ENCODE assay signal across 33 cellular contexts in the genomic region with DNA sequence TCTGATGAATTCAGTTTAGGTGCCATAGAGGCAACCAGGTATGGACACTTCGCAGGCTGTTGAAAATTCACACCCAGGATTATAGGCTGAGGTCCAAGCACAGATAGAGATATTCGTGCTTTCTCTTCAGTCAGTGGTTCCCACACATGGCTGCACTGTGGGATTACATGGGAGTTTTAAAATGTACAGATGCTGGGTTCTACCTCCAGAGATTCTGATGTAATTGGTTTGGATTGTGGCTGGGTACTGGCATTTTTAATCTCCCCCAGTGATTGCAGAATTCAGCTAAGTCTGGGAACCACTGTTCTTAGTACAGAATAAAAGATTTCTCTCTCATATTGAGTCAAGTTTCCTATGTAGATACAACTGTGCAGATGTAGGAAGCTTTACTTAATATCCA.
DNase-seq lines count a peak whose midpoint lies in the region; ATAC-seq and TF ChIP-seq lines count a peak whose summit lies in the region.
"Had no signal": no experiment of that assay in that cellular context is flagged by ENCODE, and none has a peak within 500 bp of the region (broad histone marks: within the 10 kb centered on the region; RNA-seq: fewer than 3 reads in every experiment).

No MANE protein-coding gene starts in this region.

- BruUV-seq in PC-3 (replicated peaks; lab: Mats Ljungman, UMichigan) (no TSS peak), Calu3 (replicated peaks; lab: Mats Ljungman, UMichigan) (no TSS peak)

- H3K9me3 ChIP-seq in PC-3 (ENCODE audit: low read length) = no peaks in the 10 kb centered on the region
- H3K9me3 ChIP-seq in CD4-positive, alpha-beta memory T cell (ENCODE audit: control insufficient read depth in 1 of 2, low read length in 2 of 2) = no peaks in the 10 kb centered on the region
- H3K9me3 ChIP-seq: gastrocnemius medialis, pancreas, testis had no signal

- H3K4me3 Mint-ChIP-seq in Calu3 (ENCODE audit: low read depth, unreplicated experiment) = no peak overlapping the region
- H3K4me3 Mint-ChIP-seq in CD4-positive, alpha-beta memory T cell = no peak overlapping the region
- H3K4me3 Mint-ChIP-seq: activated CD8-positive, alpha-beta T cell treated with anti-CD3 and anti-CD28 coated beads, Interleukin-2, amount 10 ng/mL, durations not matched to agents 7 days and 5 days; activated naive CD4-positive, alpha-beta T cell treated with anti-CD3 and anti-CD28 coated beads, Interleukin-2, amount 50 U/mL, for 24 hours; activated T-helper 17 cell treated with anti-CD3 and anti-CD28 coated beads, Interleukin-2, amount 50 U/mL, for 72 hours; effector memory CD8-positive, alpha-beta T cell; IgD-negative memory B cell; stimulated activated naive CD8-positive, alpha-beta T cell treated with anti-CD3 and anti-CD28 coated beads, Interleukin-15, Interleukin-2, amounts not matched to agents 100 ng/mL and 50 ng/mL, for 24 hours had no signal

- no peaks in the 10 kb centered on the region for H3K27me3 Mint-ChIP-seq in Calu3 (ENCODE audit: unreplicated experiment)
- H3K27me3 Mint-ChIP-seq in CD4-positive, alpha-beta memory T cell = peaks cover 2 to 4% of the 10 kb centered on the region in 2 donors
- H3K27me3 Mint-ChIP-seq: activated T-helper 17 cell treated with anti-CD3 and anti-CD28 coated beads, Interleukin-2, amount 50 U/mL, for 72 hours had no signal

- H3K27ac Mint-ChIP-seq in Calu3 (ENCODE audit: unreplicated experiment) = no peak overlapping the region
- H3K27ac Mint-ChIP-seq in CD4-positive, alpha-beta memory T cell = no peak overlapping the region
- H3K27ac Mint-ChIP-seq: activated CD8-positive, alpha-beta T cell treated with anti-CD3 and anti-CD28 coated beads, Interleukin-2, amount 10 ng/mL, durations not matched to agents 7 days and 5 days; activated naive CD4-positive, alpha-beta T cell treated with anti-CD3 and anti-CD28 coated beads, Interleukin-2, amount 50 U/mL, for 24 hours; activated T-helper 17 cell treated with anti-CD3 and anti-CD28 coated beads, Interleukin-2, amount 50 U/mL, for 72 hours; effector memory CD8-positive, alpha-beta T cell; IgD-negative memory B cell; stimulated activated naive CD8-positive, alpha-beta T cell treated with anti-CD3 and anti-CD28 coated beads, Interleukin-15, Interleukin-2, amounts not matched to agents 100 ng/mL and 50 ng/mL, for 24 hours had no signal

- no peaks in the 10 kb centered on the region for H3K36me3 ChIP-seq in PC-3 (ENCODE audit: low read depth, low read length)
- H3K36me3 ChIP-seq in CD4-positive, alpha-beta memory T cell (ENCODE audit: insufficient read depth, low read length) = no peaks in the 10 kb centered on the region
- H3K36me3 ChIP-seq: gastrocnemius medialis, pancreas, SJSA1 had no signal

- no peak overlapping the region for H3K9ac ChIP-seq in PC-3 (ENCODE audit: low read length)

- ATAC-seq in PC-3 (no peak), HG02642 (IDR thresholded peaks at IDR 0.05; ENCODE audit: poor library complexity, unreplicated experiment) (no peak)
- ATAC-seq: activated CD8-positive, alpha-beta T cell treated with anti-CD3 and anti-CD28 coated beads, Interleukin-2, amount 10 ng/mL, durations not matched to agents 7 days and 5 days; activated T-helper 17 cell treated with anti-CD3 and anti-CD28 coated beads, Interleukin-2, amount 50 U/mL, for 72 hours; effector memory CD8-positive, alpha-beta T cell; gastrocnemius medialis; HCT116; pancreas had no signal

- POLR2A ChIA-PET in PC-3 (lab: Charles Lee; ENCODE audit: unreplicated experiment) = no interaction called here
- POLR2A ChIA-PET in CD4-positive, alpha-beta memory T cell (lab: Charles Lee; ENCODE audit: partially characterized antibody) = no interaction called here

- H2AFZ ChIP-seq in PC-3 (ENCODE audit: low read length) = 0 out of 2 replicates have a peak overlapping the region, but pooled peaks have one; percentile 34

- H3K36me3 Mint-ChIP-seq in Calu3 (ENCODE audit: insufficient read depth, unreplicated experiment) = no peaks in the 10 kb centered on the region
- H3K36me3 Mint-ChIP-seq in CD4-positive, alpha-beta memory T cell = no peaks in the 10 kb centered on the region
- H3K36me3 Mint-ChIP-seq: activated naive CD4-positive, alpha-beta T cell treated with anti-CD3 and anti-CD28 coated beads, Interleukin-2, amount 50 U/mL, for 24 hours; IgD-negative memory B cell had no signal

- peaks cover 4% of the 10 kb centered on the region for H3K9me3 Mint-ChIP-seq in Calu3 (ENCODE audit: low read depth, unreplicated experiment)
- H3K9me3 Mint-ChIP-seq in CD4-positive, alpha-beta memory T cell = peaks cover 0 to 6% (median 0%) of the 10 kb centered on the region in 8 donors
- H3K9me3 Mint-ChIP-seq: activated naive CD4-positive, alpha-beta T cell treated with anti-CD3 and anti-CD28 coated beads, Interleukin-2, amount 50 U/mL, for 24 hours; activated T-helper 17 cell treated with anti-CD3 and anti-CD28 coated beads, Interleukin-2, amount 50 U/mL, for 72 hours; effector memory CD8-positive, alpha-beta T cell; stimulated activated naive CD8-positive, alpha-beta T cell treated with anti-CD3 and anti-CD28 coated beads, Interleukin-15, Interleukin-2, amounts not matched to agents 100 ng/mL and 50 ng/mL, for 24 hours had no signal

- H3F3A ChIP-seq in PC-3 (ENCODE audit: low read length, unreplicated experiment) = peaks cover 4% of the 10 kb centered on the region

- peaks cover 16% of the 10 kb centered on the region for H3K4me1 Mint-ChIP-seq in Calu3 (ENCODE audit: low read depth, unreplicated experiment)
- H3K4me1 Mint-ChIP-seq in CD4-positive, alpha-beta memory T cell = no peaks in the 10 kb centered on the region
- H3K4me1 Mint-ChIP-seq: activated naive CD4-positive, alpha-beta T cell treated with anti-CD3 and anti-CD28 coated beads, Interleukin-2, amount 50 U/mL, for 24 hours; activated T-helper 17 cell treated with anti-CD3 and anti-CD28 coated beads, Interleukin-2, amount 50 U/mL, for 72 hours had no signal

- no peaks in the 10 kb centered on the region for H3K9me2 ChIP-seq in PC-3 (replicated peaks; ENCODE audit: low read length)

- no peaks in the 10 kb centered on the region for H4K20me1 ChIP-seq in PC-3 (ENCODE audit: low read length)

- peak overlapping the region; percentile 22; the same call in 1 of the 2 replicates for H3K4me2 ChIP-seq in PC-3 (ENCODE audit: low read length)

- H3K27me3 ChIP-seq in PC-3 (ENCODE audit: low read length) = no peaks in the 10 kb centered on the region
- no peaks in the 10 kb centered on the region for H3K27me3 ChIP-seq in CD4-positive, alpha-beta memory T cell (ENCODE audit: insufficient read depth, low read length)
- H3K27me3 ChIP-seq: SJSA1, testis had no signal

- no peaks in the 10 kb centered on the region for H3K79me2 ChIP-seq in PC-3 (ENCODE audit: low read length)

- DNase-seq in EH (ENCODE audit: low read depth) (peak; percentile 76), PC-3 (no peak), choroid plexus epithelial cell (ENCODE audit: low read depth) (peak; percentile 50), non-pigmented ciliary epithelial cell (ENCODE audit: low read depth) (peak; percentile 51), DMS53 (lab: John Stamatoyannopoulos, UW) (no peak), Calu3 (no peak)
- DNase-seq in CD4-positive, alpha-beta memory T cell = no peak
- DNase-seq: activated CD4-positive, alpha-beta T cell treated with anti-CD3 and anti-CD28 coated beads for 4 hours; activated CD8-positive, alpha-beta T cell treated with anti-CD3 and anti-CD28 coated beads, Interleukin-2, amount 10 ng/mL, durations not matched to agents 7 days and 5 days; anterior cingulate cortex; caudate nucleus; effector memory CD8-positive, alpha-beta T cell; gastrocnemius medialis; GF-D8; NCI-H146; NCI-H446 treated with DMSO at 0.1 percent for 48 hours; NCI-H774; pancreas; retina; RPMI8226; stimulated activated CD4-positive, alpha-beta T cell treated with anti-CD3 and anti-CD28 coated beads, Interleukin-2, amount 100 ng/mL, for 24 hours; stimulated activated CD8-positive, alpha-beta memory T cell treated with anti-CD3 and anti-CD28 coated beads, Interleukin-4, amount 100 ng/mL, for 48 hours; T-helper 9 cell; testis had no signal

- CTCF ChIA-PET in PC-3 (lab: Charles Lee) (no interaction called here), Calu3 (lab: Charles Lee) (no interaction called here)
- CTCF ChIA-PET in CD4-positive, alpha-beta memory T cell (lab: Charles Lee; ENCODE audit: partially characterized antibody) = no interaction called here

- TF ChIP-seq CTCF in PC-3 (conservative IDR thresholded peaks at IDR 0.05; ENCODE audit: low read depth, low read length) (no peak), choroid plexus epithelial cell (conservative IDR thresholded peaks at IDR 0.05; ENCODE audit: low read depth, low read length) (no peak), Calu3 (IDR thresholded peaks at IDR 0.05; ENCODE audit: unreplicated experiment) (no peak)

- H3K4me3 ChIP-seq in PC-3 (ENCODE audit: low read length) (no peak overlapping the region), choroid plexus epithelial cell (ENCODE audit: low read depth, low read length) (no peak overlapping the region)
- no peak overlapping the region for H3K4me3 ChIP-seq in CD4-positive, alpha-beta memory T cell (ENCODE audit: low read length in 2 of 2)
- H3K4me3 ChIP-seq: gastrocnemius medialis, lung, pancreas, SJSA1, testis had no signal

- intact Hi-C loops in PC-3 (cut with micrococcal nuclease) (no loop called here), Calu3 (cut with micrococcal nuclease; ENCODE audit: unreplicated experiment) (no loop called here)
- intact Hi-C loops in CD4-positive, alpha-beta memory T cell (cut with micrococcal nuclease) = no loop called here

- peaks cover 34% of the 10 kb centered on the region for H3K4me1 ChIP-seq in PC-3 (ENCODE audit: insufficient read depth, low read length)
- no peaks in the 10 kb centered on the region for H3K4me1 ChIP-seq in CD4-positive, alpha-beta memory T cell (ENCODE audit: insufficient read depth, low read length)
- H3K4me1 ChIP-seq: gastrocnemius medialis, SJSA1, testis had no signal

- no peak overlapping the region for H3K27ac ChIP-seq in PC-3 (ENCODE audit: low read length)
- no peak overlapping the region for H3K27ac ChIP-seq in CD4-positive, alpha-beta memory T cell (ENCODE audit: low read depth, low read length)
- H3K27ac ChIP-seq: gastrocnemius medialis, pancreas, SJSA1, testis, VCaP had no signal

Comparison
In these comparisons a context has a peak if more than half of its experiments do, and no peak if none do; other contexts are left out.
1. DNase-seq: peak in EH (single experiment), choroid plexus epithelial cell (single experiment) and non-pigmented ciliary epithelial cell (single experiment); none in PC-3 (single experiment), DMS53 (single experiment), Calu3 (single experiment) and CD4-positive, alpha-beta memory T cell (0 of 5).